ENCODE assay signal across 1 cellular context in genomic region chr19:47225746-47226425, GRCh38.
TF ChIP-seq lines count a peak whose summit lies in the region.

No MANE protein-coding gene starts in this region.

TF ChIP-seq in HepG2, 621 proteins besides CTCF, POLR2A, EP300 and RAD21 (continued from another document):
- TF ChIP-seq, protein P1, sequence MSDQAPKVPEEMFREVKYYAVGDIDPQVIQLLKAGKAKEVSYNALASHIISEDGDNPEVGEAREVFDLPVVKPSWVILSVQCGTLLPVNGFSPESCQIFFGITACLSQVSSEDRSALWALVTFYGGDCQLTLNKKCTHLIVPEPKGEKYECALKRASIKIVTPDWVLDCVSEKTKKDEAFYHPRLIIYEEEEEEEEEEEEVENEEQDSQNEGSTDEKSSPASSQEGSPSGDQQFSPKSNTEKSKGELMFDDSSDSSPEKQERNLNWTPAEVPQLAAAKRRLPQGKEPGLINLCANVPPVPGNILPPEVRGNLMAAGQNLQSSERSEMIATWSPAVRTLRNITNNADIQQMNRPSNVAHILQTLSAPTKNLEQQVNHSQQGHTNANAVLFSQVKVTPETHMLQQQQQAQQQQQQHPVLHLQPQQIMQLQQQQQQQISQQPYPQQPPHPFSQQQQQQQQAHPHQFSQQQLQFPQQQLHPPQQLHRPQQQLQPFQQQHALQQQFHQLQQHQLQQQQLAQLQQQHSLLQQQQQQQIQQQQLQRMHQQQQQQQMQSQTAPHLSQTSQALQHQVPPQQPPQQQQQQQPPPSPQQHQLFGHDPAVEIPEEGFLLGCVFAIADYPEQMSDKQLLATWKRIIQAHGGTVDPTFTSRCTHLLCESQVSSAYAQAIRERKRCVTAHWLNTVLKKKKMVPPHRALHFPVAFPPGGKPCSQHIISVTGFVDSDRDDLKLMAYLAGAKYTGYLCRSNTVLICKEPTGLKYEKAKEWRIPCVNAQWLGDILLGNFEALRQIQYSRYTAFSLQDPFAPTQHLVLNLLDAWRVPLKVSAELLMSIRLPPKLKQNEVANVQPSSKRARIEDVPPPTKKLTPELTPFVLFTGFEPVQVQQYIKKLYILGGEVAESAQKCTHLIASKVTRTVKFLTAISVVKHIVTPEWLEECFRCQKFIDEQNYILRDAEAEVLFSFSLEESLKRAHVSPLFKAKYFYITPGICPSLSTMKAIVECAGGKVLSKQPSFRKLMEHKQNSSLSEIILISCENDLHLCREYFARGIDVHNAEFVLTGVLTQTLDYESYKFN (CRISPR knock-in tag; conservative IDR thresholded peaks at IDR 0.05) = peak; percentile 31
